28 cellular contexts compared by ENCODE assay signal in the genomic region with DNA sequence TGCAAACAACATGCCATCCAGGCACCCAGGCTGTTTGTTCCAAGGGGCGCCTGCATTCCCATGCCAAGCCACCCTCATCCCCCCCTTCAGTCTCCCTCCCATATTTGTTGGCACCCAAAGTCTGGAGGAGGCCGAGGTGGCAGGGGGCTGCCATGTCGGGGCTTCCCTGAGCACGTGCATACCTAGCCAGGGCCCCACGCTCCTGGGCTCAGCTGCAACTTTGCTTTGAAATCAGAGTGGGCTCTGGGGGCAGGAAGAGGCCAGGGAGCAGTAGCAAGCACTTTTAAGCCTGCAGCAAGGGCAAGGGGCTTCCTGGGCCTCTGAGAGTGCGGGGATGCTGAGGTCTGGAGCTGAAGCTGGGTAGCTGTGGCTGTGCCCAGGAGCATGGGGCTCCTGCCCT.
"Had no signal": no experiment of that assay in that cellular context is flagged by ENCODE, and none has a peak within 500 bp of the region (broad histone marks: within the 10 kb centered on the region; RNA-seq: fewer than 3 reads in every experiment).

No MANE protein-coding gene starts in this region.

- H3K9me3 ChIP-seq: colonic mucosa, esophagus muscularis mucosa, gastrocnemius medialis, gastroesophageal sphincter, heart left ventricle, heart right ventricle had no signal

- DNase-seq: colonic mucosa; cortex of kidney; dermis blood vessel endothelial cell; dorsolateral prefrontal cortex; effector CD4-positive, alpha-beta T cell; effector CD8-positive, alpha-beta T cell; effector memory CD4-positive, alpha-beta T cell; effector memory CD8-positive, alpha-beta T cell; endodermal cell; erythroblast; esophagus squamous epithelium; foreskin fibroblast; foreskin keratinocyte; foreskin melanocyte; gastrocnemius medialis; glutamatergic neuron; head of caudate nucleus; heart right ventricle had no signal

- H3K27me3 ChIP-seq: colonic mucosa, dorsolateral prefrontal cortex, esophagus muscularis mucosa, esophagus squamous epithelium, foreskin keratinocyte, gastrocnemius medialis, gastroesophageal sphincter, heart left ventricle, heart right ventricle had no signal

- H3K4me1 ChIP-seq: colonic mucosa, esophagus muscularis mucosa, esophagus squamous epithelium, foreskin keratinocyte, gastrocnemius medialis, gastroesophageal sphincter, heart left ventricle, heart right ventricle had no signal

- H3K36me3 ChIP-seq: colonic mucosa, esophagus muscularis mucosa, esophagus squamous epithelium, gastrocnemius medialis, gastroesophageal sphincter, heart left ventricle, heart right ventricle had no signal

- ATAC-seq: effector memory CD8-positive, alpha-beta T cell; esophagus mucosa; foreskin keratinocyte; gastrocnemius medialis; gastroesophageal sphincter; heart left ventricle; heart right ventricle had no signal

- H3K27ac ChIP-seq: colonic mucosa, coronary artery, dorsolateral prefrontal cortex, epithelial cell of prostate, esophagus muscularis mucosa, esophagus squamous epithelium, foreskin keratinocyte, gastrocnemius medialis, gastroesophageal sphincter, heart left ventricle, heart right ventricle had no signal

- H3K4me3 ChIP-seq: colonic mucosa, coronary artery, dorsolateral prefrontal cortex, esophagus muscularis mucosa, esophagus squamous epithelium, gastrocnemius medialis, gastroesophageal sphincter, heart left ventricle, heart right ventricle had no signal

- FAIRE-seq: colon, endometrium, endothelial cell of umbilical vein, frontal cortex had no signal
